16 cellular contexts compared by ENCODE assay signal in the genomic region with DNA sequence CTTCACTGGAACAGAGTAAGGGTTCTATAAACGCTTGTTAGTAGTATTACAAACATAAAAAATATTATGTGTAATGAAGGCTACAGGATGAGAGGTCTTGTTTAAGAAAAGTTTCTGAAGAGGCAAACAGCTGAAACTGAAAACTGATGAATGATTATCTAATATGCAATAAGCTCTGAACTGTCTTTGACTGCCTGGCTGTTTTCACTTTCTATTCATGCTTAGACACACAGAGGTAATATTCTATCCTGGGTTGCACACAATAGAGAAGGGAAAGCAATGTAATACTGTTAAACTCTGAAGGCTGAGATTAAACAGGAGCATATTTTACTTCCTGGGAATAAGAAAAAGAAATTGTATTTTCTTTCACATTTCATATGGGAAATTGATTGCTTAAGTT.
A peak's percentile ranks its signal among the peaks of the same experiment; 100 is the strongest.
DNase-seq lines count a peak whose midpoint lies in the region; ATAC-seq, FAIRE-seq and TF ChIP-seq lines count a peak whose summit lies in the region.
"Had no signal": no experiment of that assay in that cellular context is flagged by ENCODE, and none has a peak within 500 bp of the region (broad histone marks: within the 10 kb centered on the region; RNA-seq: fewer than 3 reads in every experiment).

No MANE protein-coding gene starts in this region.

- TF ChIP-seq CTCF in GM06990 (IDR thresholded peaks at IDR 0.05; ENCODE audit: insufficient read depth, low read length, poor library complexity, severe bottlenecking) (no peak), foreskin fibroblast (IDR thresholded peaks at IDR 0.05; ENCODE audit: low read depth, low read length) (no peak)

- intact Hi-C loops in CD4-positive, alpha-beta memory T cell (cut with micrococcal nuclease): no loop called here

- H3K9me3 ChIP-seq in CD4-positive, alpha-beta memory T cell (ENCODE audit: control insufficient read depth in 1 of 2, low read length in 2 of 2): peaks cover 0 to 4% of the 10 kb centered on the region in 2 donors

- no peak overlapping the region for H3K4me3 ChIP-seq in GM06990 (replicated peaks; ENCODE audit: low read depth, low read length)
- H3K4me3 ChIP-seq in CD4-positive, alpha-beta memory T cell (ENCODE audit: low read length in 2 of 2): no peak overlapping the region
- no peak overlapping the region for H3K4me3 ChIP-seq in foreskin fibroblast (ENCODE audit: low read depth in 1 of 2, low read length in 2 of 2)

- DNase-seq in GM06990 (ENCODE audit: extremely low read depth, insufficient read length): peak; percentile 30
- DNase-seq in GM19239 (ENCODE audit: insufficient read length, low spot score): peak; percentile 17
- no peak for DNase-seq in CD4-positive, alpha-beta memory T cell
- no peak for DNase-seq in foreskin fibroblast
- DNase-seq in effector CD4-positive, alpha-beta T cell: no peak
- no peak for DNase-seq in NK-92 treated with Interleukin-12 subunit alpha and Interleukin-12 subunit beta, amount 100 ng/mL, for 24 hours (lab: John Stamatoyannopoulos, UW)
- DNase-seq: 8988T; activated CD8-positive, alpha-beta memory T cell treated with anti-CD3 and anti-CD28 coated beads for 24 hours; NCI-H1417 treated with DMSO at 0.1 percent for 48 hours; T-helper 2 cell had no signal

- peaks cover 0 to 18% (median 6%) of the 10 kb centered on the region in 8 donors for H3K9me3 Mint-ChIP-seq in CD4-positive, alpha-beta memory T cell
- H3K9me3 Mint-ChIP-seq: dendritic cell treated with granulocyte-macrophage colony-stimulating factor and Interleukin-4, amounts not matched to agents 40 ng/mL and 50 ng/mL, for 4 days had no signal

- POLR2A ChIA-PET in CD4-positive, alpha-beta memory T cell (lab: Charles Lee; ENCODE audit: partially characterized antibody): no interaction called here

- H3K27me3 Mint-ChIP-seq in CD4-positive, alpha-beta memory T cell: no peaks in the 10 kb centered on the region
- H3K27me3 Mint-ChIP-seq: activated naive CD8-positive, alpha-beta T cell; dendritic cell treated with granulocyte-macrophage colony-stimulating factor and Interleukin-4, amounts not matched to agents 40 ng/mL and 50 ng/mL, for 4 days had no signal

- no peaks in the 10 kb centered on the region for H3K36me3 ChIP-seq in GM06990 (ENCODE audit: control insufficient read depth, insufficient read depth, low read length)
- H3K36me3 ChIP-seq in CD4-positive, alpha-beta memory T cell (ENCODE audit: insufficient read depth, low read length): no peaks in the 10 kb centered on the region

- no peaks in the 10 kb centered on the region for H3K4me1 Mint-ChIP-seq in CD4-positive, alpha-beta memory T cell

- CTCF ChIA-PET in CD4-positive, alpha-beta memory T cell (lab: Charles Lee; ENCODE audit: partially characterized antibody): no interaction called here

- no peaks in the 10 kb centered on the region for H3K27me3 ChIP-seq in GM06990 (replicated peaks; ENCODE audit: control insufficient read depth, insufficient read depth, low read length)
- H3K27me3 ChIP-seq in CD4-positive, alpha-beta memory T cell (ENCODE audit: insufficient read depth, low read length): no peaks in the 10 kb centered on the region

- no peak overlapping the region for H3K27ac Mint-ChIP-seq in CD4-positive, alpha-beta memory T cell
- H3K27ac Mint-ChIP-seq: activated naive CD8-positive, alpha-beta T cell; dendritic cell treated with granulocyte-macrophage colony-stimulating factor and Interleukin-4, amounts not matched to agents 40 ng/mL and 50 ng/mL, for 4 days had no signal

- no peak overlapping the region for H3K4me3 Mint-ChIP-seq in CD4-positive, alpha-beta memory T cell
- H3K4me3 Mint-ChIP-seq: activated naive CD8-positive, alpha-beta T cell; dendritic cell treated with granulocyte-macrophage colony-stimulating factor and Interleukin-4, amounts not matched to agents 40 ng/mL and 50 ng/mL, for 4 days had no signal

- FAIRE-seq in GM19239 (lab: Jason Lieb, UNC): peak; percentile 94
- FAIRE-seq: frontal cortex had no signal

- peak; percentile 95 for ATAC-seq in HG02571 (IDR thresholded peaks at IDR 0.05; ENCODE audit: unreplicated experiment)
- ATAC-seq in HG03159 (IDR thresholded peaks at IDR 0.05; ENCODE audit: unreplicated experiment): peak; percentile 95
- ATAC-seq: left lobe of liver had no signal

- H3K36me3 Mint-ChIP-seq in CD4-positive, alpha-beta memory T cell: no peaks in the 10 kb centered on the region
- H3K36me3 Mint-ChIP-seq: activated naive CD8-positive, alpha-beta T cell had no signal

- H3K27ac ChIP-seq in CD4-positive, alpha-beta memory T cell (ENCODE audit: low read depth, low read length): no peak overlapping the region

- no peaks in the 10 kb centered on the region for H3K4me1 ChIP-seq in CD4-positive, alpha-beta memory T cell (ENCODE audit: insufficient read depth, low read length)

Comparison
In these comparisons a context has a peak if more than half of its experiments do, and no peak if none do; other contexts are left out.
1. DNase-seq: peak in GM06990 (single experiment) and GM19239 (single experiment); none in CD4-positive, alpha-beta memory T cell (0 of 5), foreskin fibroblast (0 of 2), effector CD4-positive, alpha-beta T cell (single experiment) and NK-92 treated with Interleukin-12 subunit alpha and Interleukin-12 subunit beta, amount 100 ng/mL, for 24 hours (single experiment).